ENCODE assay signal across 17 cellular contexts in the genomic region with DNA sequence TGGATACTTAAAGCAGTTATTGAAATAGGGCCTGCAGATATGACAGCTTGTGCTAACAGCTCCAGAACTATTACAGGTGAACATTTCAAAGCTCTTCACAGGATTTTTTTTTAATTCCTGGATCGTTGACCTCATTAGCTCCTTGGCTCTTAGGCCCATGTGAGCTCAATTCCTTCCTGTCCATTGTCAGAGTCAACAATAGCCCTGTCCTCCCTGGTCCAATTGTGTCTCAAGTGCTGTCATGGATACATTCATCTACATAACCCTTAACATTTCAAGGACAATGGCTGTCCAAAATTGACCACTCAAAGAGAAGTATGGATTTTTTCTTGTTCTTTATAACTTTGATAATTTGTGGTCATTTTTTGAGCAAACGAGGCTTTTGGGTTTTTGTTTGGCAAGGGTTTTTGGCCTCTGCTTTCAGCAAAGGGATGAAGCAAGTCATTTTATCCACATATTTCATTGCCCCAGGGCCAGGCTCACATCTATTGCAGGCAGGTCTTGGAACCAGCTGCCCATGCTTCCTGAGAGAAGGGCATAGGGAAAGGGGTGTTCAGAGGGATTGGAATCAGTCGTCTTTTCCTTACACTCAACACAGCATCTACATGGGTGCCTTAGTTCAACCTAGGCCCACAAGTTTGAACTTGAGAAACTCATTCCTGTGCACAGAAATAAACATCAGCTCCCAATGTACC.
DNase-seq lines count a peak whose midpoint lies in the region; ATAC-seq lines count a peak whose summit lies in the region.
"Had no signal": no experiment of that assay in that cellular context is flagged by ENCODE, and none has a peak within 500 bp of the region (broad histone marks: within the 10 kb centered on the region; RNA-seq: fewer than 3 reads in every experiment).

No MANE protein-coding gene starts in this region.

- DNase-seq in DMS53 (lab: John Stamatoyannopoulos, UW) (peak; percentile 82), M059J (ENCODE audit: low read depth) (peak; percentile 7), NCI-H69 (lab: John Stamatoyannopoulos, UW) (peak; percentile 48), dermis blood vessel endothelial cell (peak; percentile 5), NAMALWA (ENCODE audit: low spot score) (no peak), hypothalamus (lab: John Stamatoyannopoulos, UW) (no peak)
- DNase-seq: CD4-positive, CD25-positive, alpha-beta regulatory T cell; DMS79 treated with DMSO at 0.1 percent for 48 hours; H9; MM.1S; NCI-H1092; NCI-H1436; NCI-H82; T1000 had no signal

- ATAC-seq in GM21786 (IDR thresholded peaks at IDR 0.05; ENCODE audit: unreplicated experiment) = no peak
- ATAC-seq: HepG2, K562 had no signal

Comparison
In these comparisons a context has a peak if more than half of its experiments do, and no peak if none do; other contexts are left out.
1. DNase-seq: peak in DMS53 (single experiment), M059J (single experiment), NCI-H69 (single experiment) and dermis blood vessel endothelial cell (single experiment); none in NAMALWA (single experiment) and hypothalamus (0 of 51).